1 cellular context compared by ENCODE assay signal in the genomic region with DNA sequence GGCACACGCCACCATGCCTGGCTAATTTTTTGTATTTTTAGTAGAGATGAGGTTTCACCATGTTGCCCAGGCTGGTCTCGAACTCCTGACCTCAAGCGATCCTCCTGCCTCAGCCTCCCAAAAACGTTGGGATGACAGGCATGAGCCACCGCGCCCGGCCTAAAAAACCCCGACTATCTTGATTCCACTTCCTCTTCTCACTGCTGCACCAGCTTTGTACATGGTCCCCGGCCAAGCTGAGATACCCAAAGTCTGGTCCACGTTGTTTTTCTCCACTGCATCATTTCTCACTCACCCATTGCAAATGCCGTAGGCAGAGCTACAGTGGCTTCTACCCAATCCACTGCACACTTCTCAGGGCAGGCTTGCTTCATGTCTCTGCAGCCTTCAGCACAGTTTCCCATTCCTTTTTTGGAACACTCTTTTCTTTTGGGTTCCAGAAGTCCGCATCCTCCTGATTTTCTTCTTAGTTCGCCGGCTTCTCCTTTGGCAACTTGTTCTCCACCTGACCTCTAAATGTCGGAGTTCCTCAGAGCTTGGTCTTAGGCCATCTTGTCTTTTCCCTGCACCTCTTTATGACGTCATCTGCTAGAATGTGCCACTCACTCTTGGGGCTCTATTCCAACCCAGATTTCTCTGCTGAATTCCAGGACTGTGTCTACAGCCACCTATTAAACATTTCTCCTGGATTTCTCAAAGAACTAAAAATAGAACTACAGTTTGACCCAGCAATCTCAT.
A peak's percentile ranks its signal among the peaks of the same experiment; 100 is the strongest.
TF ChIP-seq lines count a peak whose summit lies in the region.

No MANE protein-coding gene starts in this region.

TF ChIP-seq in HepG2, 621 proteins besides CTCF, POLR2A, EP300 and RAD21:
- TF ChIP-seq ZNF160 (CRISPR knock-in tag; IDR thresholded peaks at IDR 0.05) (no peak), CREB1 (IDR thresholded peaks at IDR 0.05) (peak; percentile 86), CREB1 (CRISPR knock-in tag; IDR thresholded peaks at IDR 0.05) (no peak), ETV6 (CRISPR knock-in tag; conservative IDR thresholded peaks at IDR 0.05) (no peak), SRSF9 (IDR thresholded peaks at IDR 0.05; ENCODE audit: borderline replicate concordance, insufficient read depth, low read depth, low read length, poor library complexity, severe bottlenecking) (no peak), PCBP2 (optimal IDR thresholded peaks at IDR 0.05; ENCODE audit: low read depth, low read length, poor library complexity, severe bottlenecking) (no peak), ATF7 (IDR thresholded peaks at IDR 0.05) (peak; percentile 94), ATF7 (CRISPR knock-in tag; IDR thresholded peaks at IDR 0.05) (no peak)
- TF ChIP-seq, protein P1, sequence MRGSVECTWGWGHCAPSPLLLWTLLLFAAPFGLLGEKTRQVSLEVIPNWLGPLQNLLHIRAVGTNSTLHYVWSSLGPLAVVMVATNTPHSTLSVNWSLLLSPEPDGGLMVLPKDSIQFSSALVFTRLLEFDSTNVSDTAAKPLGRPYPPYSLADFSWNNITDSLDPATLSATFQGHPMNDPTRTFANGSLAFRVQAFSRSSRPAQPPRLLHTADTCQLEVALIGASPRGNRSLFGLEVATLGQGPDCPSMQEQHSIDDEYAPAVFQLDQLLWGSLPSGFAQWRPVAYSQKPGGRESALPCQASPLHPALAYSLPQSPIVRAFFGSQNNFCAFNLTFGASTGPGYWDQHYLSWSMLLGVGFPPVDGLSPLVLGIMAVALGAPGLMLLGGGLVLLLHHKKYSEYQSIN (CRISPR knock-in tag; IDR thresholded peaks at IDR 0.05; ENCODE audit: borderline replicate concordance): no peak
